ENCODE assay signal across 1 cellular context in the genomic region with DNA sequence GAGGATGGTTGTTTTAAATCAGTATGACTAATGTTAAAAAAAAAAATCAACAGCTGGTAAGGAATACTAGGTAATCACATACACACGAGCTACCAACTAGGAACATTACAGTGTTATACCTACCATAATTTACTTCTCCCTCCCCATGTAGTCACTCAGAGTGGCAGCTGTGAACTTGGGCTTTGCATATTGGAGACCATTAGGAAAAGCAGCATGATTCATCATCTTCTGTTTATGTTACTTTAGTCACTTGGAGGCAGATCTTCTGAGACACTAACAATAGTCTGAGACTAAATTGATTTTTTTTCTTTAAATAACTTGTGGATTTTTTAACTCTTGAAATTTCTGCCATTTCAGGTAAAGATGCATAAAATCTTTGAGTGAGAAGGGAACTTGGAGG.
TF ChIP-seq lines count a peak whose summit lies in the region.

No MANE protein-coding gene starts in this region.

TF ChIP-seq in IMR-90, 13 proteins besides CTCF, POLR2A, EP300 and RAD21:
- no peak for TF ChIP-seq MXI1 (IDR thresholded peaks at IDR 0.05; ENCODE audit: borderline replicate concordance, low read depth, low read length)
- 0 out of 2 replicates have a peak, but pooled peaks have one; percentile 15 for TF ChIP-seq FOS (IDR thresholded peaks at IDR 0.05; ENCODE audit: low read depth, low read length)
